In genomic region chr19:48608798-48609263, GRCh38 we compare ENCODE assay signal across 9 cellular contexts.
DNase-seq lines count a peak whose midpoint lies in the region; ATAC-seq lines count a peak whose summit lies in the region.
"Had no signal": no experiment of that assay in that cellular context is flagged by ENCODE, and none has a peak within 500 bp of the region (broad histone marks: within the 10 kb centered on the region; RNA-seq: fewer than 3 reads in every experiment).

No MANE protein-coding gene starts in this region.

- H3K27me3 Mint-ChIP-seq in central memory CD8-positive, alpha-beta T cell: no peaks in the 10 kb centered on the region

- peaks cover 3% of the 10 kb centered on the region for H3K36me3 Mint-ChIP-seq in central memory CD8-positive, alpha-beta T cell (ENCODE audit: insufficient read depth)

- H3K4me3 ChIP-seq in mucosa of rectum (ENCODE audit: low read length in 2 of 2): peak overlapping the region in 1 of 2 donors; percentile 3
- H3K4me3 ChIP-seq: thoracic aorta had no signal

- ATAC-seq in GM18868 (IDR thresholded peaks at IDR 0.05; ENCODE audit: unreplicated experiment): peak; percentile 39
- peak; percentile 81 for ATAC-seq in central memory CD8-positive, alpha-beta T cell (replicated peaks; ENCODE audit: extremely low read depth, poor library complexity, severe bottlenecking)
- no peak for ATAC-seq in GM21447 (IDR thresholded peaks at IDR 0.05; ENCODE audit: unreplicated experiment)

- H3K27ac Mint-ChIP-seq in central memory CD8-positive, alpha-beta T cell (ENCODE audit: low read depth): peak overlapping the region; percentile 71

- H3K4me1 ChIP-seq in mucosa of rectum (ENCODE audit: control insufficient read depth in 2 of 2, insufficient read depth in 2 of 2, low read length in 2 of 2): peaks cover 10 to 16% of the 10 kb centered on the region in 2 donors

- peak; percentile 63 for DNase-seq in AG20443 (ENCODE audit: low spot score)
- DNase-seq in NCI-H146 treated with DMSO at 0.1 percent for 48 hours (lab: John Stamatoyannopoulos, UW; ENCODE audit: unreplicated experiment): peak; percentile 77
- DNase-seq in T-helper 9 cell: peak; percentile 31
- DNase-seq in central memory CD8-positive, alpha-beta T cell (ENCODE audit: low spot score in 2 of 2): peak in 1 of 2 donors; percentile 34
- no peak for DNase-seq in NCI-H226

- H3K9ac ChIP-seq in mucosa of rectum (ENCODE audit: low read depth in 1 of 2, low read length in 2 of 2): peak overlapping the region; percentile 34 to 41

- H3K27ac ChIP-seq in mucosa of rectum (ENCODE audit: low read depth in 2 of 2, low read length in 2 of 2): no peak overlapping the region
- H3K27ac ChIP-seq: thoracic aorta had no signal

- no peak overlapping the region for H3K4me3 Mint-ChIP-seq in central memory CD8-positive, alpha-beta T cell

- H3K9me3 ChIP-seq in mucosa of rectum (ENCODE audit: control insufficient read depth in 2 of 2, low read length in 2 of 2): no peaks in the 10 kb centered on the region
- H3K9me3 ChIP-seq: thoracic aorta had no signal

- H3K9me3 Mint-ChIP-seq in central memory CD8-positive, alpha-beta T cell: no peaks in the 10 kb centered on the region

- H3K36me3 ChIP-seq in mucosa of rectum (ENCODE audit: control insufficient read depth in 2 of 2, insufficient read depth in 2 of 2, low read length in 2 of 2): peaks cover 10 to 13% of the 10 kb centered on the region in 2 donors
- H3K36me3 ChIP-seq: thoracic aorta had no signal

- H3K4me1 Mint-ChIP-seq in central memory CD8-positive, alpha-beta T cell: peaks cover 8% of the 10 kb centered on the region

- no peaks in the 10 kb centered on the region for H3K27me3 ChIP-seq in mucosa of rectum (ENCODE audit: control insufficient read depth in 2 of 2, insufficient read depth in 2 of 2, low read length in 2 of 2)
